In the genomic region with DNA sequence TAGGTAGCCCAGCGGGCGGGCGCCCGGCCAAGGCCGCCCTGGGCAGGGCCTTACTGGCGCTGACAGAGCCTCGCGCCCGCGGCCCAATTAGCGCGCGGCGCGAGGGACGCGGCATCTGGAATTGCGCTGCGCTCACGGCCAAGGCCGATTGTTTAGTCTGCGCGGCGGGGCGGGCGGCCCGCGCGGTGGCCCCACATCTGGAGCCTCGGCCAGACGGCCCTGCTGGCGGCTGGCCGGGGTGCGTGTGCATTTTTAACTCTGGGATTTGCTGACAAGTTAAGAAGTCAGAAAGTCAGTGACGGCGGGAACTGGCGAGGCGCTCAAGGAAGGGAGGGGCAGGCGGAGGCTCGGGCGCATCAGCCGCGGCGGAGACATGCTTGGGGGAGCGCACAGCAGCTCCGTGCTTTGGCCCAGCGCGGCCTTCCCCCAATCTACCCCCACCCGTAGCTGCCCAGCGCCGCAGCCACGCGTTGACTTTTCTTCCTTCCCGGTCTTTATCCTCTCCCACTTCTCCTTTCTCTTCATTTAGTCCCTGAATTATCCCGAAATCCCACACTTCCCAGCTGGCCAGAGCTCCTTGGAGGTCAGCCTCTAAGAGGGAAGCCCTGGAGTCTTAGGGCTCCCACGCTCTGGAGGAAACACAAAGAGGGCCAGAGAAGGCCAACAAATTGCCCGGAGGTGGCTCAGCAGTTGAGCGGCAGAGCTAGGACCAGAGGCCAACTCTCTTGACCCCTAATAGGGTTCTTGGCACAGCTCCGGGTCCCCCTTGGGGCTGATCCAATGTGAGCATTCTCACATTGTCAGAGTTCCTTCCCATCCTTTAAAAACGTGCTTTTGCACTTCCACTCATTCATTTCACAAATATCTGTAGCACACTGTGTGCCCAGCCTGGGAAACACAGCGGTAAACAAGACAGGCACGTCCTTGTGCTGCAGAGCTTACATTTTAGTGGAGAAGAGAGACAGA, we compare ENCODE assay signal across 8 cellular contexts. TPM values are rescaled to one million over a fixed set of nuclear protein-coding genes. Genes with fewer than 3 reads are reported as not detected.
A peak's percentile ranks its signal among the peaks of the same experiment; 100 is the strongest.
DNase-seq lines count a peak whose midpoint lies in the region; ATAC-seq and TF ChIP-seq lines count a peak whose summit lies in the region.

No MANE protein-coding gene starts in this region.

- ATAC-seq in body of pancreas (peak; percentile 76), HG03039 (IDR thresholded peaks at IDR 0.05; ENCODE audit: unreplicated experiment) (no peak), GM21528 (IDR thresholded peaks at IDR 0.05; ENCODE audit: low FRiP score, unreplicated experiment) (no peak)

- peak overlapping the region in 4 of 5 donors; percentile 34 to 61 (median 54) for H3K4me3 Mint-ChIP-seq in immature natural killer cell

- CTCF ChIA-PET in AG04449 (lab: Yijun Ruan, JAX), result interaction anchor here (0.5 kb wide), 1 partner anchor 74 kb away, joined by 3 read pairs; no protein-coding TSS in a partner anchor

- H3K9me3 ChIP-seq in body of pancreas, result no peaks in the 10 kb centered on the region
- no peaks in the 10 kb centered on the region for H3K9me3 ChIP-seq in skeletal muscle satellite cell (replicated peaks; ENCODE audit: low read length)

- in situ Hi-C loops in GM13977 (cut with MboI; ENCODE audit: low pct_unique_long_range_greater_than_20kb, low sequenced_read_pairs, unreplicated experiment), result no loop called here

- H3K9ac ChIP-seq in skeletal muscle satellite cell (ENCODE audit: low read depth, low read length), result no peak overlapping the region

- H3K4me1 ChIP-seq in body of pancreas, result peaks cover 20% of the 10 kb centered on the region
- H3K4me1 ChIP-seq in skeletal muscle satellite cell (ENCODE audit: control insufficient read depth, insufficient read depth, low read length), result peaks cover 4% of the 10 kb centered on the region

- no peak overlapping the region for H3K27ac Mint-ChIP-seq in immature natural killer cell

- H3K4me3 ChIP-seq in AG04449 (ENCODE audit: low read depth, low read length) (peak overlapping the region; percentile 29), body of pancreas (no peak overlapping the region), skeletal muscle satellite cell (ENCODE audit: low read length) (no peak overlapping the region)

- no peak for TF ChIP-seq CTCF in AG04449 (IDR thresholded peaks at IDR 0.05; ENCODE audit: insufficient read depth, low read length, missing control alignments)
- TF ChIP-seq CTCF in GM13977 (IDR thresholded peaks at IDR 0.05; ENCODE audit: extremely low read depth, insufficient read depth, missing control alignments), result no peak
- TF ChIP-seq CTCF in body of pancreas (IDR thresholded peaks at IDR 0.05), result no peak

- peaks cover 0 to 5% (median 0%) of the 10 kb centered on the region in 6 donors for H3K9me3 Mint-ChIP-seq in immature natural killer cell

- 12 to 21% methylated on average over 34 to 49 of the region's 62 CpGs for WGBS in body of pancreas, 2 donors

- H3K27me3 ChIP-seq in body of pancreas (no peaks in the 10 kb centered on the region), skeletal muscle satellite cell (ENCODE audit: control insufficient read depth, insufficient read depth, low read length) (peaks cover 72% of the 10 kb centered on the region)

- no peak for TF ChIP-seq POLR2A in body of pancreas (IDR thresholded peaks at IDR 0.05)

- POLR2A ChIA-PET in AG04449 (lab: Yijun Ruan, JAX), result interaction anchor here (1.4 kb wide), 1 partner anchor 79 kb away, joined by 5 read pairs; no protein-coding TSS in a partner anchor

- peak overlapping the region; percentile 60 for H3K4me2 ChIP-seq in skeletal muscle satellite cell (ENCODE audit: low read length)

- H3K27ac ChIP-seq in body of pancreas, result peak overlapping the region in 1 of 4 donors; percentile 6

- H3K36me3 Mint-ChIP-seq in immature natural killer cell, result peaks cover 0 to 3% (median 0%) of the 10 kb centered on the region in 3 donors

- intact Hi-C loops in body of pancreas (cut with DNase I), result no loop called here

- H3K36me3 ChIP-seq in body of pancreas (replicated peaks in 1 of 2; ENCODE audit: insufficient read depth in 1 of 2, low read depth in 2 of 2) (no peaks in the 10 kb centered on the region), skeletal muscle satellite cell (ENCODE audit: insufficient read depth, low read length) (no peaks in the 10 kb centered on the region)

- H3K4me1 Mint-ChIP-seq in immature natural killer cell, result peaks cover 23 to 37% of the 10 kb centered on the region in 2 donors

- no peak for DNase-seq in AG04449 (ENCODE audit: low read depth, low spot score)
- DNase-seq in GM13977 (ENCODE audit: low spot score), result peak; percentile 88
- peak; percentile 69 for DNase-seq in M059J (ENCODE audit: low read depth)
- DNase-seq in body of pancreas, result peak; percentile 54 to 68 (median 60)
- no peak for DNase-seq in immature natural killer cell

- peaks cover 19 to 37% (median 19%) of the 10 kb centered on the region in 3 donors for H3K27me3 Mint-ChIP-seq in immature natural killer cell (ENCODE audit: low read depth in 3 of 3)

RNA-seq across cellular contexts. Expression of a gene that starts 40.8 kb away (rescaled TPM):
- 6.5 and 11.6 TPM in 2 replicates for total RNA-seq in M059J (2014; rRNA removed; shearing (Covaris generic))
- total RNA-seq in body of pancreas, result 10 to 100 TPM in 1 of 2 donors, 1 to 10 TPM in 1; 8.6 to 10.5 TPM
- under 1 TPM; 0.10 to 0.73 (median 0.68) TPM for polyA plus RNA-seq in immature natural killer cell
- total RNA-seq in skeletal muscle satellite cell (2012; rRNA removed), result 3.5 TPM in 2 replicates

Comparison
In these comparisons a context has a peak if more than half of its experiments do, and no peak if none do; other contexts are left out.
1. DNase-seq: peak in GM13977 (single experiment), M059J (single experiment) and body of pancreas (4 of 4); none in AG04449 (single experiment) and immature natural killer cell (0 of 3).